Comparison of ENCODE assay signal across 1 cellular context in genomic region chr16:4390266-4391260, GRCh38.
TF ChIP-seq lines count a peak whose summit lies in the region.

No MANE protein-coding gene starts in this region.

TF ChIP-seq in SK-N-SH, 30 proteins besides CTCF, POLR2A, EP300 and RAD21:
- TF ChIP-seq TCF12 (IDR thresholded peaks at IDR 0.05) (no peak), GABPA (IDR thresholded peaks at IDR 0.05; ENCODE audit: low read depth) (no peak), RFX5 (IDR thresholded peaks at IDR 0.05; ENCODE audit: low read length) (no peak), CHD2 (IDR thresholded peaks at IDR 0.05; ENCODE audit: low read length, partially characterized antibody) (no peak), GATA2 (CRISPR knock-in tag; IDR thresholded peaks at IDR 0.05) (no peak), SMC3 (IDR thresholded peaks at IDR 0.05; ENCODE audit: low read depth, low read length) (no peak), ELF1 (IDR thresholded peaks at IDR 0.05) (no peak)
